In the genomic region with DNA sequence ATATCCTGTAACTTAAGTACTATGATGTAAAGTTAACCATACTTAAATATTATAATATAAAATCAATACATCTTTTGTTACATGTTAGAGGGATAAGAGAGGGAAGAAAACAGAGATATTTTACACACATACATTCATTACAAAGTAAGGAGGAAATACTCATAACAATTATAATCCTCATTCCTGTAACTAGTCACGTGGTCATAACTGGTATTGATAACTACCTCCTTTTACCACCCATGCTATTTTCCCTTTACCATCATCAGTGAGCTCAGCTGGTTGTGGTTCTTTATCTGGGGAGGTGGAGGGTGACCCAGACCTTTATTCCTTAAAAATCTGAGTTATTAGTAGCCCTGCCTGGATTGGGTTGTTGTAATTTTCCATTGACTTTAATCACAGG, we compare ENCODE assay signal across 19 cellular contexts. TPM values are rescaled to one million over a fixed set of nuclear protein-coding genes. Genes with fewer than 3 reads are reported as not detected.
DNase-seq lines count a peak whose midpoint lies in the region; ATAC-seq and TF ChIP-seq lines count a peak whose summit lies in the region.
"Had no signal": no experiment of that assay in that cellular context is flagged by ENCODE, and none has a peak within 500 bp of the region (broad histone marks: within the 10 kb centered on the region; RNA-seq: fewer than 3 reads in every experiment).

No MANE protein-coding gene starts in this region.

- ATAC-seq in activated naive CD4-positive, alpha-beta T cell treated with anti-CD3 and anti-CD28 coated beads, Interleukin-2, amount 50 U/mL, for 72 hours = peak; percentile 11 to 43
- no peak for ATAC-seq in natural killer cell
- ATAC-seq in natural killer cell treated with Interleukin-12 subunit alpha and Interleukin-12 subunit beta and Interleukin-15 and Interleukin-18, amount 100 ng/mL, for 72 hours = no peak
- no peak for ATAC-seq in central memory CD8-positive, alpha-beta T cell (replicated peaks; ENCODE audit: extremely low read depth, poor library complexity, severe bottlenecking)
- ATAC-seq in stimulated activated effector memory CD8-positive, alpha-beta T cell treated with anti-CD3 and anti-CD28 coated beads, Interleukin-12 subunit alpha, Interleukin-12 subunit beta, amount 100 ng/mL, for 72 hours = peak; percentile 60

- intact Hi-C loops in natural killer cell (cut with micrococcal nuclease) = no loop called here

- H3K36me3 Mint-ChIP-seq in activated naive CD4-positive, alpha-beta T cell treated with anti-CD3 and anti-CD28 coated beads, Interleukin-2, amount 50 U/mL, for 72 hours = peaks cover 59 to 95% of the 10 kb centered on the region in 2 donors
- peaks cover 37% of the 10 kb centered on the region for H3K36me3 Mint-ChIP-seq in natural killer cell
- H3K36me3 Mint-ChIP-seq in natural killer cell treated with Interleukin-12 subunit alpha and Interleukin-12 subunit beta and Interleukin-15 and Interleukin-18, amount 100 ng/mL, for 72 hours = peaks cover 69% of the 10 kb centered on the region
- H3K36me3 Mint-ChIP-seq in central memory CD8-positive, alpha-beta T cell (ENCODE audit: insufficient read depth) = peaks cover 22% of the 10 kb centered on the region
- peaks cover 9% of the 10 kb centered on the region for H3K36me3 Mint-ChIP-seq in stimulated activated effector memory CD8-positive, alpha-beta T cell treated with anti-CD3 and anti-CD28 coated beads, Interleukin-12 subunit alpha, Interleukin-12 subunit beta, amount 100 ng/mL, for 72 hours

- H3K9me3 Mint-ChIP-seq in activated naive CD4-positive, alpha-beta T cell treated with anti-CD3 and anti-CD28 coated beads, Interleukin-2, amount 50 U/mL, for 72 hours = peaks cover 37 to 38% of the 10 kb centered on the region in 2 donors
- peaks cover 15 to 21% of the 10 kb centered on the region in 2 donors for H3K9me3 Mint-ChIP-seq in natural killer cell
- H3K9me3 Mint-ChIP-seq in natural killer cell treated with Interleukin-12 subunit alpha and Interleukin-12 subunit beta and Interleukin-15 and Interleukin-18, amount 100 ng/mL, for 72 hours = peaks cover 33% of the 10 kb centered on the region
- peaks cover 28% of the 10 kb centered on the region for H3K9me3 Mint-ChIP-seq in central memory CD8-positive, alpha-beta T cell
- H3K9me3 Mint-ChIP-seq in stimulated activated effector memory CD8-positive, alpha-beta T cell treated with anti-CD3 and anti-CD28 coated beads, Interleukin-12 subunit alpha, Interleukin-12 subunit beta, amount 100 ng/mL, for 72 hours = peaks cover 32% of the 10 kb centered on the region

- no peak for TF ChIP-seq CTCF in natural killer cell (IDR thresholded peaks at IDR 0.05)

- H3K27ac Mint-ChIP-seq in activated naive CD4-positive, alpha-beta T cell treated with anti-CD3 and anti-CD28 coated beads, Interleukin-2, amount 50 U/mL, for 72 hours = no peak overlapping the region
- H3K27ac Mint-ChIP-seq in natural killer cell = peak overlapping the region; percentile 92 to 97
- peak overlapping the region in 1 of 2 donors; percentile 15 for H3K27ac Mint-ChIP-seq in natural killer cell treated with Interleukin-12 subunit alpha and Interleukin-12 subunit beta and Interleukin-15 and Interleukin-18, amount 100 ng/mL, for 72 hours
- peak overlapping the region; percentile 6 for H3K27ac Mint-ChIP-seq in central memory CD8-positive, alpha-beta T cell (ENCODE audit: low read depth)
- peak overlapping the region; percentile 20 for H3K27ac Mint-ChIP-seq in stimulated activated effector memory CD8-positive, alpha-beta T cell treated with anti-CD3 and anti-CD28 coated beads, Interleukin-12 subunit alpha, Interleukin-12 subunit beta, amount 100 ng/mL, for 72 hours
- H3K27ac Mint-ChIP-seq: B cell, HFFc6 had no signal

- no peak overlapping the region for H3K4me3 Mint-ChIP-seq in natural killer cell
- H3K4me3 Mint-ChIP-seq in natural killer cell treated with Interleukin-12 subunit alpha and Interleukin-12 subunit beta and Interleukin-15 and Interleukin-18, amount 100 ng/mL, for 72 hours = no peak overlapping the region
- no peak overlapping the region for H3K4me3 Mint-ChIP-seq in central memory CD8-positive, alpha-beta T cell
- no peak overlapping the region for H3K4me3 Mint-ChIP-seq in stimulated activated effector memory CD8-positive, alpha-beta T cell treated with anti-CD3 and anti-CD28 coated beads, Interleukin-12 subunit alpha, Interleukin-12 subunit beta, amount 100 ng/mL, for 72 hours
- H3K4me3 Mint-ChIP-seq: B cell; CD4-positive, CD25-positive, alpha-beta regulatory T cell; HFFc6 had no signal

- DNase-seq in activated naive CD4-positive, alpha-beta T cell treated with anti-CD3 and anti-CD28 coated beads, Interleukin-2, amount 50 U/mL, for 72 hours (ENCODE audit: low spot score in 2 of 2) = no peak
- no peak for DNase-seq in activated naive CD4-positive, alpha-beta T cell treated with Interleukin-2 at 50 U/mL for 16 hours
- no peak for DNase-seq in natural killer cell
- DNase-seq in natural killer cell treated with Interleukin-12 subunit alpha and Interleukin-12 subunit beta and Interleukin-15 and Interleukin-18, amount 100 ng/mL, for 72 hours (ENCODE audit: low spot score) = no peak
- DNase-seq in central memory CD8-positive, alpha-beta T cell (ENCODE audit: low spot score in 2 of 2) = no peak
- DNase-seq in stimulated activated effector memory CD8-positive, alpha-beta T cell treated with anti-CD3 and anti-CD28 coated beads, Interleukin-12 subunit alpha, Interleukin-12 subunit beta, amount 100 ng/mL, for 72 hours (ENCODE audit: low spot score in 2 of 2) = peak in 1 of 2 donors; percentile 20
- DNase-seq in stimulated activated naive CD4-positive, alpha-beta T cell treated with Interleukin-2 at 50 U/mL for 16 hours (lab: John Stamatoyannopoulos, UW) = no peak
- no peak for DNase-seq in middle frontal gyrus (ENCODE audit: extremely low spot score, low spot score)
- DNase-seq: Calu3; CD4-positive, CD25-positive, alpha-beta regulatory T cell; COR-L47; DMS53; DMS79 treated with DMSO at 0.1 percent for 48 hours; GF-D8; GOT3; HFFc6 had no signal

- H3K27me3 Mint-ChIP-seq in natural killer cell (ENCODE audit: low read depth in 2 of 2) = no peaks in the 10 kb centered on the region
- H3K27me3 Mint-ChIP-seq in natural killer cell treated with Interleukin-12 subunit alpha and Interleukin-12 subunit beta and Interleukin-15 and Interleukin-18, amount 100 ng/mL, for 72 hours = no peaks in the 10 kb centered on the region
- H3K27me3 Mint-ChIP-seq in central memory CD8-positive, alpha-beta T cell = no peaks in the 10 kb centered on the region
- H3K27me3 Mint-ChIP-seq: CD4-positive, CD25-positive, alpha-beta regulatory T cell had no signal

- peaks cover 73 to 76% of the 10 kb centered on the region in 2 donors for H3K4me1 Mint-ChIP-seq in natural killer cell
- peaks cover 42 to 48% of the 10 kb centered on the region in 2 donors for H3K4me1 Mint-ChIP-seq in natural killer cell treated with Interleukin-12 subunit alpha and Interleukin-12 subunit beta and Interleukin-15 and Interleukin-18, amount 100 ng/mL, for 72 hours (ENCODE audit: low read depth in 2 of 2)
- H3K4me1 Mint-ChIP-seq in central memory CD8-positive, alpha-beta T cell = peaks cover 66% of the 10 kb centered on the region
- peaks cover 56% of the 10 kb centered on the region for H3K4me1 Mint-ChIP-seq in stimulated activated effector memory CD8-positive, alpha-beta T cell treated with anti-CD3 and anti-CD28 coated beads, Interleukin-12 subunit alpha, Interleukin-12 subunit beta, amount 100 ng/mL, for 72 hours
- H3K4me1 Mint-ChIP-seq: B cell had no signal

RNA-seq across cellular contexts. Expression of a gene that starts 8.3 kb away (rescaled TPM):
- total RNA-seq in activated naive CD4-positive, alpha-beta T cell treated with anti-CD3 and anti-CD28 coated beads, Interleukin-2, amount 50 U/mL, for 72 hours = 10 to 100 TPM; 13.5 to 17.7 TPM
- 10 to 100 TPM in 1 of 3 donors, 1 to 10 TPM in 2; 6.7 to 17.7 (median 8.4) TPM for total RNA-seq in natural killer cell
- 10 to 100 TPM; 10.2 to 13.7 TPM for total RNA-seq in natural killer cell treated with Interleukin-12 subunit alpha and Interleukin-12 subunit beta and Interleukin-15 and Interleukin-18, amount 100 ng/mL, for 72 hours
- total RNA-seq: Calu3, Daoy, G401, HFFc6 had no signal

RNA-seq across cellular contexts. Expression of a gene that starts 55.9 kb away (rescaled TPM):
- 10 to 100 TPM; 32.2 to 79.9 TPM for total RNA-seq in activated naive CD4-positive, alpha-beta T cell treated with anti-CD3 and anti-CD28 coated beads, Interleukin-2, amount 50 U/mL, for 72 hours
- total RNA-seq in natural killer cell = 100 to 1,000 TPM in 1 of 3 donors, 10 to 100 TPM in 2; 66.3 to 100 (median 67.6) TPM
- total RNA-seq in natural killer cell treated with Interleukin-12 subunit alpha and Interleukin-12 subunit beta and Interleukin-15 and Interleukin-18, amount 100 ng/mL, for 72 hours = 10 to 100 TPM; 50.5 to 60.4 TPM
- total RNA-seq: Calu3, Daoy, G401, HFFc6 had no signal

Comparison
In these comparisons a context has a peak if more than half of its experiments do, and no peak if none do; other contexts are left out.
1. ATAC-seq: peak in activated naive CD4-positive, alpha-beta T cell treated with anti-CD3 and anti-CD28 coated beads, Interleukin-2, amount 50 U/mL, for 72 hours (2 of 2) and stimulated activated effector memory CD8-positive, alpha-beta T cell treated with anti-CD3 and anti-CD28 coated beads, Interleukin-12 subunit alpha, Interleukin-12 subunit beta, amount 100 ng/mL, for 72 hours (single experiment); none in natural killer cell (0 of 3), natural killer cell treated with Interleukin-12 subunit alpha and Interleukin-12 subunit beta and Interleukin-15 and Interleukin-18, amount 100 ng/mL, for 72 hours (0 of 2) and central memory CD8-positive, alpha-beta T cell (single experiment).
2. H3K27ac Mint-ChIP-seq: peak in natural killer cell (2 of 2), central memory CD8-positive, alpha-beta T cell (single experiment) and stimulated activated effector memory CD8-positive, alpha-beta T cell treated with anti-CD3 and anti-CD28 coated beads, Interleukin-12 subunit alpha, Interleukin-12 subunit beta, amount 100 ng/mL, for 72 hours (single experiment); none in activated naive CD4-positive, alpha-beta T cell treated with anti-CD3 and anti-CD28 coated beads, Interleukin-2, amount 50 U/mL, for 72 hours (0 of 2).